ENCODE assay signal across 1 cellular context in the genomic region with DNA sequence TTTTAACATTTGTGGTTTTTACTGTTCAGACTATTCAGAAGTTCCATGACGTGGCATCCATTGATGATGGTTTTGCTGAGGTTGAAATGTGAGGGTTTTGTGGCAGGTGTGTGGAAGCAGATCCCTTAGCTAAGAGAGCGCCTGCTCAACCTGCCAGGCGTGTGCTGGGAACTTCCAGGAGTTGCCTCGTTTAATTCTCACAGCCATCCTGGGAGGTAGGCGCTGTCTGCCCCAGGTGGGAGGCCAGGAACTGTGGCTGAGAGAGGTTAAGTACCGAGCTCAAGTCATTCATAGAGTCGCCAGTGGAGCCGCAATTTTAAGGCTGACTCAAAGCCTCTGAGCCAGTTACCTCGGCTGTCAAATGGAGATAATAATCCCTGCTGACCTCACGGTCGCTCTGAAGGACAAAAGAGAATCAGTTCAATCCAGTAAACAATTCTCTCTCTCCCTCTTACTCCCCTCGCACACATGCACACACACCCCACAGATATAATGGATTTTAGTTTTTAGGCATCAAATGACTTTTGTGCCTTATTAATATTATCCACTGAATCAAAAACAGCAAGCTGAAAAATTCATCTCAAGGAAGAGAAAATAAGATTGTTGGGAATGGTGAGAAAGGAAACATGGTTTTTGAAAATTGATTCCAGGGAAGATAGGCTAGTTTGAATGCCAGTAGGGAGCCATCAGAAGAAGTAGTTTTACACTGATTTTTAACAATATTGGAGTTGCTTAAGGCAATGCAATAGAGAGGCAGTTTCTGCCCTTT.
TF ChIP-seq lines count a peak whose summit lies in the region.

No MANE protein-coding gene starts in this region.

TF ChIP-seq in GM12878, 131 proteins besides CTCF, POLR2A, EP300 and RAD21 (continued from another document and continues in another):
- TF ChIP-seq, protein P1, sequence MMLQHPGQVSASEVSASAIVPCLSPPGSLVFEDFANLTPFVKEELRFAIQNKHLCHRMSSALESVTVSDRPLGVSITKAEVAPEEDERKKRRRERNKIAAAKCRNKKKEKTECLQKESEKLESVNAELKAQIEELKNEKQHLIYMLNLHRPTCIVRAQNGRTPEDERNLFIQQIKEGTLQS (IDR thresholded peaks at IDR 0.05; ENCODE audit: borderline replicate concordance, extremely low read depth, low read depth, low read length) = no peak
- TF ChIP-seq ESRRA (IDR thresholded peaks at IDR 0.05; ENCODE audit: low read length) (no peak), MXI1 (IDR thresholded peaks at IDR 0.05; ENCODE audit: low read depth, low read length) (no peak), SIX5 (IDR thresholded peaks at IDR 0.05; ENCODE audit: low read depth, low read length, severe bottlenecking) (peak; percentile 13), RUNX3 (IDR thresholded peaks at IDR 0.05; ENCODE audit: low read length) (no peak), ELK1 (IDR thresholded peaks at IDR 0.05; ENCODE audit: low read depth, low read length) (no peak), FOS (IDR thresholded peaks at IDR 0.05; ENCODE audit: borderline replicate concordance, extremely low read depth, insufficient read length) (no peak), TCF7 (IDR thresholded peaks at IDR 0.05; ENCODE audit: borderline replicate concordance) (peak; percentile 69; the same call in 1 of the 2 replicates), ZNF24 (IDR thresholded peaks at IDR 0.05) (peak; percentile 51; the same call in 1 of the 2 replicates), SKIL (IDR thresholded peaks at IDR 0.05; ENCODE audit: low read depth, poor library complexity, severe bottlenecking) (peak; percentile 82), ZZZ3 (IDR thresholded peaks at IDR 0.05; ENCODE audit: control insufficient read depth, insufficient read length, low read depth) (no peak), TAF1 (IDR thresholded peaks at IDR 0.05; ENCODE audit: borderline replicate concordance, low read depth, low read length) (no peak; the same call in 1 of the 2 replicates), RAD51 (IDR thresholded peaks at IDR 0.05) (no peak), ZNF207 (IDR thresholded peaks at IDR 0.05; ENCODE audit: borderline replicate concordance) (0 out of 2 replicates have a peak, but pooled peaks have one; percentile 15), E4F1 (IDR thresholded peaks at IDR 0.05; ENCODE audit: borderline replicate concordance, partially characterized antibody) (no peak), PAX8 (IDR thresholded peaks at IDR 0.05) (no peak), TARDBP (IDR thresholded peaks at IDR 0.05; ENCODE audit: borderline replicate concordance) (0 out of 2 replicates have a peak, but pooled peaks have one; percentile 23), PAX5 (IDR thresholded peaks at IDR 0.05; ENCODE audit: borderline replicate concordance, low read depth, low read length) (peak; percentile 90), BCL11A (IDR thresholded peaks at IDR 0.05; ENCODE audit: low read depth, low read length) (peak; percentile 88), CBX3 (IDR thresholded peaks at IDR 0.05; ENCODE audit: borderline replicate concordance, low read depth) (no peak), SREBF1 (IDR thresholded peaks at IDR 0.05; ENCODE audit: low read length) (no peak), LARP7 (IDR thresholded peaks at IDR 0.05) (no peak), BRCA1 (IDR thresholded peaks at IDR 0.05; ENCODE audit: low read depth, low read length) (no peak), ZBED1 (IDR thresholded peaks at IDR 0.05; ENCODE audit: borderline replicate concordance) (peak; percentile 96), CHD2 (IDR thresholded peaks at IDR 0.05; ENCODE audit: borderline replicate concordance, low read depth, low read length) (peak; percentile 57; the same call in 1 of the 2 replicates), NFXL1 (IDR thresholded peaks at IDR 0.05; ENCODE audit: borderline replicate concordance) (no peak), MTA3 (IDR thresholded peaks at IDR 0.05; ENCODE audit: borderline replicate concordance, low read length) (no peak), ZNF274 (IDR thresholded peaks at IDR 0.05; ENCODE audit: insufficient read depth, insufficient read length) (no peak), SIN3A (IDR thresholded peaks at IDR 0.05; ENCODE audit: low read depth, low read length) (no peak), SMAD5 (IDR thresholded peaks at IDR 0.05; ENCODE audit: low read depth) (no peak), EED (IDR thresholded peaks at IDR 0.05; ENCODE audit: low read depth) (peak; percentile 99), DPF2 (IDR thresholded peaks at IDR 0.05) (peak; percentile 90), POU2F2 (IDR thresholded peaks at IDR 0.05; ENCODE audit: borderline replicate concordance, low read depth, low read length) (peak; percentile 80; the same call in 1 of the 3 replicates), RBBP5 (conservative IDR thresholded peaks at IDR 0.05) (no peak), NBN (IDR thresholded peaks at IDR 0.05) (peak; percentile 89), ZNF384 (IDR thresholded peaks at IDR 0.05; ENCODE audit: borderline replicate concordance, low read depth, low read length) (no peak; the same call in 1 of the 2 replicates), ASH2L (IDR thresholded peaks at IDR 0.05; ENCODE audit: borderline replicate concordance, low read depth) (no peak), IKZF1 (conservative IDR thresholded peaks at IDR 0.05) (peak; percentile 99), BMI1 (IDR thresholded peaks at IDR 0.05; ENCODE audit: borderline replicate concordance) (peak; percentile 64), GATAD2B (conservative IDR thresholded peaks at IDR 0.05; ENCODE audit: low read depth) (peak; percentile 93), RELA (IDR thresholded peaks at IDR 0.05; ENCODE audit: borderline replicate concordance, partially characterized antibody) (peak; percentile 70)
- TF ChIP-seq, protein P2, sequence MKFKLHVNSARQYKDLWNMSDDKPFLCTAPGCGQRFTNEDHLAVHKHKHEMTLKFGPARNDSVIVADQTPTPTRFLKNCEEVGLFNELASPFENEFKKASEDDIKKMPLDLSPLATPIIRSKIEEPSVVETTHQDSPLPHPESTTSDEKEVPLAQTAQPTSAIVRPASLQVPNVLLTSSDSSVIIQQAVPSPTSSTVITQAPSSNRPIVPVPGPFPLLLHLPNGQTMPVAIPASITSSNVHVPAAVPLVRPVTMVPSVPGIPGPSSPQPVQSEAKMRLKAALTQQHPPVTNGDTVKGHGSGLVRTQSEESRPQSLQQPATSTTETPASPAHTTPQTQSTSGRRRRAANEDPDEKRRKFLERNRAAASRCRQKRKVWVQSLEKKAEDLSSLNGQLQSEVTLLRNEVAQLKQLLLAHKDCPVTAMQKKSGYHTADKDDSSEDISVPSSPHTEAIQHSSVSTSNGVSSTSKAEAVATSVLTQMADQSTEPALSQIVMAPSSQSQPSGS (IDR thresholded peaks at IDR 0.05; ENCODE audit: low read length) = no peak
- TF ChIP-seq, protein P3, sequence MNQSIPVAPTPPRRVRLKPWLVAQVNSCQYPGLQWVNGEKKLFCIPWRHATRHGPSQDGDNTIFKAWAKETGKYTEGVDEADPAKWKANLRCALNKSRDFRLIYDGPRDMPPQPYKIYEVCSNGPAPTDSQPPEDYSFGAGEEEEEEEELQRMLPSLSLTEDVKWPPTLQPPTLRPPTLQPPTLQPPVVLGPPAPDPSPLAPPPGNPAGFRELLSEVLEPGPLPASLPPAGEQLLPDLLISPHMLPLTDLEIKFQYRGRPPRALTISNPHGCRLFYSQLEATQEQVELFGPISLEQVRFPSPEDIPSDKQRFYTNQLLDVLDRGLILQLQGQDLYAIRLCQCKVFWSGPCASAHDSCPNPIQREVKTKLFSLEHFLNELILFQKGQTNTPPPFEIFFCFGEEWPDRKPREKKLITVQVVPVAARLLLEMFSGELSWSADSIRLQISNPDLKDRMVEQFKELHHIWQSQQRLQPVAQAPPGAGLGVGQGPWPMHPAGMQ (IDR thresholded peaks at IDR 0.05; ENCODE audit: borderline replicate concordance) = no peak; the same call in 1 of the 2 replicates
- TF ChIP-seq, protein P4, sequence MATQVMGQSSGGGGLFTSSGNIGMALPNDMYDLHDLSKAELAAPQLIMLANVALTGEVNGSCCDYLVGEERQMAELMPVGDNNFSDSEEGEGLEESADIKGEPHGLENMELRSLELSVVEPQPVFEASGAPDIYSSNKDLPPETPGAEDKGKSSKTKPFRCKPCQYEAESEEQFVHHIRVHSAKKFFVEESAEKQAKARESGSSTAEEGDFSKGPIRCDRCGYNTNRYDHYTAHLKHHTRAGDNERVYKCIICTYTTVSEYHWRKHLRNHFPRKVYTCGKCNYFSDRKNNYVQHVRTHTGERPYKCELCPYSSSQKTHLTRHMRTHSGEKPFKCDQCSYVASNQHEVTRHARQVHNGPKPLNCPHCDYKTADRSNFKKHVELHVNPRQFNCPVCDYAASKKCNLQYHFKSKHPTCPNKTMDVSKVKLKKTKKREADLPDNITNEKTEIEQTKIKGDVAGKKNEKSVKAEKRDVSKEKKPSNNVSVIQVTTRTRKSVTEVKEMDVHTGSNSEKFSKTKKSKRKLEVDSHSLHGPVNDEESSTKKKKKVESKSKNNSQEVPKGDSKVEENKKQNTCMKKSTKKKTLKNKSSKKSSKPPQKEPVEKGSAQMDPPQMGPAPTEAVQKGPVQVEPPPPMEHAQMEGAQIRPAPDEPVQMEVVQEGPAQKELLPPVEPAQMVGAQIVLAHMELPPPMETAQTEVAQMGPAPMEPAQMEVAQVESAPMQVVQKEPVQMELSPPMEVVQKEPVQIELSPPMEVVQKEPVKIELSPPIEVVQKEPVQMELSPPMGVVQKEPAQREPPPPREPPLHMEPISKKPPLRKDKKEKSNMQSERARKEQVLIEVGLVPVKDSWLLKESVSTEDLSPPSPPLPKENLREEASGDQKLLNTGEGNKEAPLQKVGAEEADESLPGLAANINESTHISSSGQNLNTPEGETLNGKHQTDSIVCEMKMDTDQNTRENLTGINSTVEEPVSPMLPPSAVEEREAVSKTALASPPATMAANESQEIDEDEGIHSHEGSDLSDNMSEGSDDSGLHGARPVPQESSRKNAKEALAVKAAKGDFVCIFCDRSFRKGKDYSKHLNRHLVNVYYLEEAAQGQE (IDR thresholded peaks at IDR 0.05; ENCODE audit: low read depth, low read length) = no peak
- TF ChIP-seq, protein P5, sequence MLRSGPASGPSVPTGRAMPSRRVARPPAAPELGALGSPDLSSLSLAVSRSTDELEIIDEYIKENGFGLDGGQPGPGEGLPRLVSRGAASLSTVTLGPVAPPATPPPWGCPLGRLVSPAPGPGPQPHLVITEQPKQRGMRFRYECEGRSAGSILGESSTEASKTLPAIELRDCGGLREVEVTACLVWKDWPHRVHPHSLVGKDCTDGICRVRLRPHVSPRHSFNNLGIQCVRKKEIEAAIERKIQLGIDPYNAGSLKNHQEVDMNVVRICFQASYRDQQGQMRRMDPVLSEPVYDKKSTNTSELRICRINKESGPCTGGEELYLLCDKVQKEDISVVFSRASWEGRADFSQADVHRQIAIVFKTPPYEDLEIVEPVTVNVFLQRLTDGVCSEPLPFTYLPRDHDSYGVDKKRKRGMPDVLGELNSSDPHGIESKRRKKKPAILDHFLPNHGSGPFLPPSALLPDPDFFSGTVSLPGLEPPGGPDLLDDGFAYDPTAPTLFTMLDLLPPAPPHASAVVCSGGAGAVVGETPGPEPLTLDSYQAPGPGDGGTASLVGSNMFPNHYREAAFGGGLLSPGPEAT (IDR thresholded peaks at IDR 0.05; ENCODE audit: low read depth) = peak; percentile 95
